Comparison of ENCODE assay signal across 8 cellular contexts in the genomic region with DNA sequence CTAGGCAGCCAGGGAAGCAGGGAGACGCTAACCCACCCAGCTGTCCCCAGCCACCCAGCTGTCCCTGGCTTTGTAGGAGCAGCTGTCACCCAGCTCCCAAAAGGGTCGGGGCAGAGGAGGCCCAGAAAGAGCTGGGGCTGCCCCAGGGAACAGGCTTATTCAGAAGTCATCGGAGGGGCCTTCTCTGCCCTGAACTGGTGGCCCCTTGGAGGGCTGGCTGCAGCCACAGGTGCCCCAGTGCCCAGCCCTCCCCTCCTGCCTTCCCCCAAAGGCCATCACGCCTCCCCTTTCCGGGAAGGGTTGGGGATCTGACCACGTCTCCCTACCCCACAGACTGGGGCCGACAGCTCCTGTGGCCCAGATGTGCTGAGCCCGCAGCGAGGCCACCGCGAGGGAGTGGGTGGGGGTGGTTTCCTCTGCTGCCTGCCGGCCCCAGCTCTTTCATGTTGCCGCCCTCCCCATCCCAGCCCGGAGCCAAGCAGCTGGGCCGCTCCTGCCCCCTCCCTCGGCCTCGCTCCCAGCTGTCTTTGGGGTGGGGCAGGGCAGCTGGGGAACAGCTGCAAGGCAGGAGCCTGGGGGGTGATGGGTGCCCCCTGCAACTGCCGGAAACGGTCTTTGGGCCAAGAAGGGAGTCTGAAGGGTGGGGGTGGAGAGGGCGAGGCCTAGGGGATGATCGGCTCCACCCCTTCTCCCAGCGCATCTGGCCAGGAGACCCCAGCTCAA. TPM values are rescaled to one million over a fixed set of nuclear protein-coding genes. Genes with fewer than 3 reads are reported as not detected.
DNase-seq lines count a peak whose midpoint lies in the region; ATAC-seq and TF ChIP-seq lines count a peak whose summit lies in the region.

No MANE protein-coding gene starts in this region.

- H3K4me3 ChIP-seq in astrocyte of the spinal cord (ENCODE audit: low read depth, low read length) (no peak overlapping the region), mesendoderm (ENCODE audit: low read length) (no peak overlapping the region)

- no peak overlapping the region for H2AK5ac ChIP-seq in mesendoderm (ENCODE audit: low read length)

- no CpG with 5 or more reads among the region's 22 CpGs for WGBS in mesendoderm (ENCODE audit: extremely low coverage, insufficient coverage, low lambda C conversion rate)

- H3K27me3 ChIP-seq in mesendoderm (ENCODE audit: insufficient read depth, low read length, poor library complexity) = no peaks in the 10 kb centered on the region

- H3K9me3 Mint-ChIP-seq in stimulated activated naive CD8-positive, alpha-beta T cell treated with anti-CD3 and anti-CD28 coated beads, Interleukin-15, Interleukin-2, amounts not matched to agents 100 ng/mL and 50 ng/mL, for 24 hours = no peaks in the 10 kb centered on the region

- peak overlapping the region; percentile 56 for H3K56ac ChIP-seq in mesendoderm (ENCODE audit: low read length)

- H3K27me3 Mint-ChIP-seq in stimulated activated naive CD8-positive, alpha-beta T cell treated with anti-CD3 and anti-CD28 coated beads, Interleukin-15, Interleukin-2, amounts not matched to agents 100 ng/mL and 50 ng/mL, for 24 hours = no peaks in the 10 kb centered on the region

- H3K36me3 ChIP-seq in mesendoderm (ENCODE audit: control insufficient read depth, insufficient read depth, low read length) = no peaks in the 10 kb centered on the region

- peak overlapping the region; percentile 83 for H3K27ac Mint-ChIP-seq in stimulated activated naive CD8-positive, alpha-beta T cell treated with anti-CD3 and anti-CD28 coated beads, Interleukin-15, Interleukin-2, amounts not matched to agents 100 ng/mL and 50 ng/mL, for 24 hours

- no peaks in the 10 kb centered on the region for H3K79me1 ChIP-seq in mesendoderm (ENCODE audit: low read length)

- no peak overlapping the region for H2BK120ac ChIP-seq in mesendoderm (ENCODE audit: low read depth, low read length)

- H3K4me1 Mint-ChIP-seq in stimulated activated naive CD8-positive, alpha-beta T cell treated with anti-CD3 and anti-CD28 coated beads, Interleukin-15, Interleukin-2, amounts not matched to agents 100 ng/mL and 50 ng/mL, for 24 hours (ENCODE audit: low read depth) = peaks cover 48% of the 10 kb centered on the region

- H2BK5ac ChIP-seq in mesendoderm (ENCODE audit: low read length) = no peak overlapping the region

- peak; percentile 86 for ATAC-seq in GM19023 (IDR thresholded peaks at IDR 0.05; ENCODE audit: unreplicated experiment)
- ATAC-seq in HG03135 (IDR thresholded peaks at IDR 0.05; ENCODE audit: unreplicated experiment) = peak; percentile 60

- H3K79me2 ChIP-seq in mesendoderm (ENCODE audit: control insufficient read depth, insufficient read depth, low read length) = no peaks in the 10 kb centered on the region

- H3K9ac ChIP-seq in mesendoderm (ENCODE audit: low read length) = peak overlapping the region; percentile 24

- H3K4ac ChIP-seq in mesendoderm (ENCODE audit: low read depth, low read length) = no peak overlapping the region

- TF ChIP-seq CTCF in astrocyte of the spinal cord (IDR thresholded peaks at IDR 0.05; ENCODE audit: low read depth, low read length) = no peak

- H3K27ac ChIP-seq in mesendoderm (ENCODE audit: low read depth, low read length) = no peak overlapping the region

- H4K8ac ChIP-seq in mesendoderm (ENCODE audit: low read depth, low read length) = no peak overlapping the region

- H3K36me3 Mint-ChIP-seq in stimulated activated naive CD8-positive, alpha-beta T cell treated with anti-CD3 and anti-CD28 coated beads, Interleukin-15, Interleukin-2, amounts not matched to agents 100 ng/mL and 50 ng/mL, for 24 hours (ENCODE audit: low read depth) = peaks cover 19% of the 10 kb centered on the region

- peak; percentile 79 for DNase-seq in AG08396 (ENCODE audit: low spot score)
- peak; percentile 86 for DNase-seq in SW480 (ENCODE audit: low spot score)
- peak; percentile 59 for DNase-seq in astrocyte of the spinal cord (ENCODE audit: low read depth, low spot score)
- DNase-seq in mesendoderm = no peak
- no peak for DNase-seq in A172 (ENCODE audit: low spot score)

- H3K23ac ChIP-seq in mesendoderm (ENCODE audit: low read length) = no peak overlapping the region

- no peak overlapping the region for H2BK15ac ChIP-seq in mesendoderm (replicated peaks; ENCODE audit: low read depth)

- H4K5ac ChIP-seq in mesendoderm (ENCODE audit: low read length) = no peak overlapping the region

- peak overlapping the region; percentile 66 for H3K4me3 Mint-ChIP-seq in stimulated activated naive CD8-positive, alpha-beta T cell treated with anti-CD3 and anti-CD28 coated beads, Interleukin-15, Interleukin-2, amounts not matched to agents 100 ng/mL and 50 ng/mL, for 24 hours

- no peak overlapping the region for H3K18ac ChIP-seq in mesendoderm (ENCODE audit: low read length)

- H3K4me2 ChIP-seq in mesendoderm (ENCODE audit: low read length) = no peak overlapping the region

- in situ Hi-C loops in astrocyte of the spinal cord (cut with HindIII; ENCODE audit: low sequenced_read_pairs) = no loop called here

- H3K4me1 ChIP-seq in mesendoderm (ENCODE audit: control insufficient read depth, low read depth, low read length) = no peaks in the 10 kb centered on the region

RNA-seq across cellular contexts. Expression of gene TRIM8, which starts 16.8 kb away (rescaled TPM):
- polyA plus RNA-seq in mesendoderm (2013, experiment 1 of 2) = 22.6 TPM
- polyA plus RNA-seq in mesendoderm (2013, experiment 2 of 2) = 23.2 TPM
- 66.8 and 68.3 TPM in 2 replicates for total RNA-seq in A172 (2014; rRNA removed; shearing (Covaris generic))

RNA-seq across cellular contexts. Expression of gene ARL3, which starts 53.1 kb away (rescaled TPM):
- 13.1 TPM for polyA plus RNA-seq in mesendoderm (2013, experiment 1 of 2)
- polyA plus RNA-seq in mesendoderm (2013, experiment 2 of 2) = 13.3 TPM
- total RNA-seq in A172 (2014; rRNA removed; shearing (Covaris generic)) = 11.1 and 17.9 TPM in 2 replicates

RNA-seq across cellular contexts. Expression of gene SFXN2, which starts 53.4 kb away (rescaled TPM):
- polyA plus RNA-seq in mesendoderm (2013, experiment 1 of 2) = 14.8 TPM
- 14.2 TPM for polyA plus RNA-seq in mesendoderm (2013, experiment 2 of 2)
- total RNA-seq in A172 (2014; rRNA removed; shearing (Covaris generic)) = 7.3 and 9.5 TPM in 2 replicates

Comparison
In these comparisons a context has a peak if more than half of its experiments do, and no peak if none do; other contexts are left out.
1. DNase-seq: peak in AG08396 (single experiment), SW480 (single experiment) and astrocyte of the spinal cord (single experiment); none in mesendoderm (single experiment) and A172 (single experiment).